ENCODE assay signal across 19 cellular contexts in genomic region chr13:110366733-110367132, GRCh38. TPM values are rescaled to one million over a fixed set of nuclear protein-coding genes. Genes with fewer than 3 reads are reported as not detected.
DNase-seq lines count a peak whose midpoint lies in the region; ATAC-seq, FAIRE-seq and TF ChIP-seq lines count a peak whose summit lies in the region.
"Had no signal": no experiment of that assay in that cellular context is flagged by ENCODE, and none has a peak within 500 bp of the region (broad histone marks: within the 10 kb centered on the region; RNA-seq: fewer than 3 reads in every experiment).

No MANE protein-coding gene starts in this region.

- H3K27ac Mint-ChIP-seq in astrocyte (ENCODE audit: unreplicated experiment) (peak overlapping the region; percentile 48), mesothelial cell of epicardium (peak overlapping the region; percentile 93)
- H3K27ac Mint-ChIP-seq: B cell; CD4-positive, CD25-positive, alpha-beta regulatory T cell; HFFc6 had no signal

- H3K4me3 ChIP-seq in astrocyte (ENCODE audit: insufficient read depth, low read depth, low read length) (no peak overlapping the region), epithelial cell of esophagus (ENCODE audit: low read length) (no peak overlapping the region), tibial artery (no peak overlapping the region), A673 (ENCODE audit: low read depth, low read length, poor library complexity, severe bottlenecking) (no peak overlapping the region)

- BruUV-seq in A673 (replicated peaks; lab: Mats Ljungman, UMichigan): no TSS peak

- no peaks in the 10 kb centered on the region for H4K20me1 ChIP-seq in astrocyte (ENCODE audit: insufficient read depth, low read length)

- H3K4me1 Mint-ChIP-seq in astrocyte (ENCODE audit: low read depth, unreplicated experiment) (peaks cover 53% of the 10 kb centered on the region), mesothelial cell of epicardium (peaks cover 45% of the 10 kb centered on the region)
- H3K4me1 Mint-ChIP-seq: B cell; CD4-positive, CD25-positive, alpha-beta regulatory T cell had no signal

- peaks cover 29% of the 10 kb centered on the region for H3K36me3 ChIP-seq in astrocyte (ENCODE audit: insufficient read depth, low read length)
- H3K36me3 ChIP-seq in tibial artery: no peaks in the 10 kb centered on the region
- no peaks in the 10 kb centered on the region for H3K36me3 ChIP-seq in A673 (ENCODE audit: insufficient read depth, low read length, poor library complexity, severe bottlenecking)

- no peaks in the 10 kb centered on the region for H3K27me3 Mint-ChIP-seq in astrocyte (ENCODE audit: low read depth, unreplicated experiment)
- no peaks in the 10 kb centered on the region for H3K27me3 Mint-ChIP-seq in mesothelial cell of epicardium (ENCODE audit: low read depth)

- H3K9ac ChIP-seq in astrocyte (ENCODE audit: low read length): no peak overlapping the region

- intact Hi-C loops in tibial artery (cut with DNase I; ENCODE audit: low total_unique reads): no loop called here
- intact Hi-C loops in A673 (cut with micrococcal nuclease; ENCODE audit: unreplicated experiment): no loop called here

- H3K4me3 Mint-ChIP-seq in astrocyte (ENCODE audit: unreplicated experiment): no peak overlapping the region
- H3K4me3 Mint-ChIP-seq in mesothelial cell of epicardium: no peak overlapping the region
- H3K4me3 Mint-ChIP-seq: B cell; CD4-positive, CD25-positive, alpha-beta regulatory T cell; HFFc6 had no signal

- FAIRE-seq in astrocyte (lab: Jason Lieb, UNC): no peak

- no peak for TF ChIP-seq CTCF in astrocyte (IDR thresholded peaks at IDR 0.05; ENCODE audit: insufficient read depth, low read depth, low read length)
- no peak for TF ChIP-seq CTCF in epithelial cell of esophagus (IDR thresholded peaks at IDR 0.05; ENCODE audit: insufficient read depth, low read depth, low read length, missing control alignments)
- no peak for TF ChIP-seq CTCF in mesothelial cell of epicardium (IDR thresholded peaks at IDR 0.05; ENCODE audit: unreplicated experiment)
- TF ChIP-seq CTCF in tibial artery (IDR thresholded peaks at IDR 0.05): no peak
- no peak for TF ChIP-seq CTCF in A673 (conservative IDR thresholded peaks at IDR 0.05; ENCODE audit: low read depth, low read length)

- no peak for ATAC-seq in activated CD4-positive, CD25-positive, alpha-beta regulatory T cell treated with anti-CD3 and anti-CD28 coated beads, Interleukin-2, amount 50 U/mL, for 24 hours

- H3K9me3 Mint-ChIP-seq in astrocyte (ENCODE audit: unreplicated experiment): no peaks in the 10 kb centered on the region
- no peaks in the 10 kb centered on the region for H3K9me3 Mint-ChIP-seq in mesothelial cell of epicardium
- H3K9me3 Mint-ChIP-seq: HFFc6 had no signal

- H3K27me3 ChIP-seq in astrocyte (ENCODE audit: insufficient read depth, low read length) (no peaks in the 10 kb centered on the region), tibial artery (no peaks in the 10 kb centered on the region), A673 (replicated peaks; ENCODE audit: insufficient read depth, low read depth, low read length, poor library complexity) (no peaks in the 10 kb centered on the region)

- DNase-seq in astrocyte (ENCODE audit: low read depth) (no peak), epithelial cell of esophagus (ENCODE audit: low read depth) (peak; percentile 39), mesothelial cell of epicardium (ENCODE audit: low spot score in 2 of 2, unreplicated experiment in 2 of 2) (no peak), tibial artery (no peak), dermis blood vessel endothelial cell (no peak), A673 (ENCODE audit: low spot score) (no peak)
- DNase-seq: Caco-2; CD4-positive, CD25-positive, alpha-beta regulatory T cell; DMS153; HFFc6; KBM-7; MV-4-11; NCI-H1417; NCI-H187 treated with DMSO at 0.1 percent for 48 hours; NCI-H2171; NCI-H446 treated with DMSO at 0.1 percent for 48 hours; NCI-H748 treated with DMSO at 0.1 percent for 48 hours had no signal

- POLR2A ChIA-PET in A673 (lab: Charles Lee; ENCODE audit: low non-redundant PET): no interaction called here

- H3K27ac ChIP-seq in astrocyte (ENCODE audit: low read depth, low read length): no peak overlapping the region
- H3K27ac ChIP-seq in tibial artery: peak overlapping the region; percentile 38 to 73
- H3K27ac ChIP-seq in A673 (ENCODE audit: low read depth, low read length, poor library complexity, severe bottlenecking): no peak overlapping the region

- H3K4me1 ChIP-seq in astrocyte (ENCODE audit: insufficient read depth, low read length): peaks cover 20% of the 10 kb centered on the region
- H3K4me1 ChIP-seq in tibial artery: peaks cover 0 to 90% (median 37%) of the 10 kb centered on the region in 4 donors
- peaks cover 11% of the 10 kb centered on the region for H3K4me1 ChIP-seq in A673 (ENCODE audit: insufficient read depth, low read length, poor library complexity, severe bottlenecking)

- CTCF ChIA-PET in A673 (lab: Charles Lee): no interaction called here

- H3K4me2 ChIP-seq in astrocyte (ENCODE audit: low read length): no peak overlapping the region

- H2AFZ ChIP-seq in astrocyte (ENCODE audit: low read depth, low read length): no peak overlapping the region

- peaks cover 53% of the 10 kb centered on the region for H3K79me2 ChIP-seq in astrocyte (ENCODE audit: insufficient read depth, low read length)

- H3K9me3 ChIP-seq in astrocyte (ENCODE audit: insufficient read depth, low read depth, low read length): no peaks in the 10 kb centered on the region
- no peaks in the 10 kb centered on the region for H3K9me3 ChIP-seq in tibial artery
- H3K9me3 ChIP-seq in A673 (ENCODE audit: low read depth, low read length, poor library complexity, severe bottlenecking): no peaks in the 10 kb centered on the region
- H3K9me3 ChIP-seq: Caco-2 had no signal

- peaks cover 27% of the 10 kb centered on the region for H3K36me3 Mint-ChIP-seq in astrocyte (ENCODE audit: low read depth, unreplicated experiment)
- H3K36me3 Mint-ChIP-seq in mesothelial cell of epicardium: peaks cover 10% of the 10 kb centered on the region
- H3K36me3 Mint-ChIP-seq: CD4-positive, CD25-positive, alpha-beta regulatory T cell had no signal

RNA-seq across cellular contexts. Expression of gene COL4A2, which starts 59.6 kb away (rescaled TPM):
- total RNA-seq in astrocyte (1,414 and 1,647 TPM in 2 replicates), mesothelial cell of epicardium (432 to 469 TPM (median 449 TPM) in 3 replicates), dermis blood vessel endothelial cell (1,112 and 1,320 TPM in 2 replicates), A673 (2021) (184 and 193 TPM in 2 replicates)
- total RNA-seq: CD4-positive, CD25-positive, alpha-beta regulatory T cell had no signal

RNA-seq across cellular contexts. Expression of gene COL4A1, which starts 59.8 kb away (rescaled TPM):
- total RNA-seq in astrocyte: 2,489 and 3,103 TPM in 2 replicates
- 341 to 362 TPM (median 347 TPM) in 3 replicates for total RNA-seq in mesothelial cell of epicardium
- total RNA-seq in dermis blood vessel endothelial cell: 1,485 and 1,882 TPM in 2 replicates
- total RNA-seq in A673 (2021): 83.9 and 86.0 TPM in 2 replicates
- total RNA-seq: B cell; CD4-positive, CD25-positive, alpha-beta regulatory T cell had no signal

Comparison
In these comparisons a context has a peak if more than half of its experiments do, and no peak if none do; other contexts are left out.
1. H3K27ac ChIP-seq: peak in tibial artery (2 of 2); none in astrocyte (single experiment) and A673 (single experiment).